Comparison of ENCODE assay signal across 36 cellular contexts in the genomic region with DNA sequence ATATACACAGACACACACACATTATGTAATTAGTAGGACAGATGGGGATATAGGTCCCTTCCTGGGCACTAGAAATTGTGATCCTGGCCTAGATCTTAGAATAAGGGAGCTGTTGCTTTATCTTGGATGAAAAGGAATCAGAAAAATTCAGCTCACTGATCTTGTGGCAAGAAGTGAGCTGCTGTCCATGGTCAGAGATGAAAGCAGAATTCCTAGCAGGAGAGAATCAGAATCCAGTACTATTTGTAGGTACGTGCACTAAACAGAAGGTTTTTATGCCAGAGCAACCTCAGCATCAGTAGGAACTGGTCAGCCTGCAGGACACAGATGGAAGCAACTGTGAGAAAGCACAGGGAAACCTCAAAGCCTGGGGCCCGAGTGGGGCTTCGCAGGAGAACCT.
"Had no signal": no experiment of that assay in that cellular context is flagged by ENCODE, and none has a peak within 500 bp of the region (broad histone marks: within the 10 kb centered on the region; RNA-seq: fewer than 3 reads in every experiment).

No MANE protein-coding gene starts in this region.

- H3K9me3 ChIP-seq: adrenal gland had no signal

- H3K36me3 ChIP-seq: adrenal gland, cardiac muscle cell had no signal

- H3K27ac ChIP-seq: adrenal gland, cardiac muscle cell, VCaP had no signal

- H3K4me1 Mint-ChIP-seq: activated B cell treated with CpG ODN at 0.5 μM for 24 hours; activated CD4-positive, alpha-beta T cell treated with anti-CD3 and anti-CD28 coated beads, Interleukin-2, amount 10 ng/mL, durations not matched to agents 24 days and 14 days; activated naive CD8-positive, alpha-beta T cell treated with anti-CD3 and anti-CD28 coated beads for 36 hours; activated T-helper 17 cell treated with anti-CD3 and anti-CD28 coated beads, Interleukin-2, amount 50 U/mL, for 72 hours; brain; central memory CD8-positive, alpha-beta T cell had no signal

- H3K36me3 Mint-ChIP-seq: activated CD4-positive, alpha-beta memory T cell treated with anti-CD3 and anti-CD28 coated beads for 36 hours; activated naive CD8-positive, alpha-beta T cell treated with anti-CD3 and anti-CD28 coated beads for 36 hours; brain had no signal

- H3K9me3 Mint-ChIP-seq: activated CD4-positive, alpha-beta T cell treated with anti-CD3 and anti-CD28 coated beads, Interleukin-2, amount 10 ng/mL, durations not matched to agents 24 days and 14 days; activated CD8-positive, alpha-beta T cell treated with anti-CD3 and anti-CD28 coated beads for 36 hours; activated naive CD8-positive, alpha-beta T cell treated with anti-CD3 and anti-CD28 coated beads for 36 hours; activated T-helper 1 cell treated with anti-CD3 and anti-CD28 coated beads, Interleukin-12 subunit alpha, Interleukin-12 subunit beta, Interleukin-2, Interleukin-4 antibody, amounts not matched to agents 30 ng/mL and 10 ng/mL and 1 ng/mL, durations not matched to agents 14 hours and 24 hours and 36 hours had no signal

- H3K4me3 ChIP-seq: adrenal gland, cardiac muscle cell had no signal

- H3K27me3 Mint-ChIP-seq: activated B cell treated with CpG ODN at 0.5 μM for 24 hours; activated CD4-positive, alpha-beta memory T cell treated with anti-CD3 and anti-CD28 coated beads for 36 hours; activated CD4-positive, alpha-beta T cell treated with anti-CD3 and anti-CD28 coated beads, Interleukin-2, amount 10 ng/mL, durations not matched to agents 24 days and 14 days; activated CD8-positive, alpha-beta T cell treated with anti-CD3 and anti-CD28 coated beads for 36 hours; activated naive CD8-positive, alpha-beta T cell treated with anti-CD3 and anti-CD28 coated beads for 36 hours; activated T-helper 17 cell treated with anti-CD3 and anti-CD28 coated beads, Interleukin-2, amount 50 U/mL, for 72 hours; brain; central memory CD8-positive, alpha-beta T cell had no signal

- H3K27ac Mint-ChIP-seq: activated B cell treated with CpG ODN at 0.5 μM for 24 hours; activated CD4-positive, alpha-beta memory T cell treated with anti-CD3 and anti-CD28 coated beads for 36 hours; activated CD4-positive, alpha-beta T cell treated with anti-CD3 and anti-CD28 coated beads, Interleukin-2, amount 10 ng/mL, durations not matched to agents 24 days and 14 days; activated CD8-positive, alpha-beta T cell treated with anti-CD3 and anti-CD28 coated beads for 36 hours; activated naive CD4-positive, alpha-beta T cell treated with anti-CD3 and anti-CD28 coated beads for 36 hours; activated naive CD4-positive, alpha-beta T cell treated with anti-CD3 and anti-CD28 coated beads, Interleukin-2, amount 50 U/mL, for 72 hours; activated naive CD8-positive, alpha-beta T cell treated with anti-CD3 and anti-CD28 coated beads for 36 hours; activated T-cell treated with anti-CD3 and anti-CD28 coated beads, Interleukin-2, amount 50 U/mL, for 72 hours; activated T-helper 1 cell treated with anti-CD3 and anti-CD28 coated beads, Interleukin-12 subunit alpha, Interleukin-12 subunit beta, Interleukin-2, Interleukin-4 antibody, amounts not matched to agents 30 ng/mL and 10 ng/mL and 1 ng/mL, durations not matched to agents 14 hours and 24 hours and 36 hours; activated T-helper 17 cell treated with anti-CD3 and anti-CD28 coated beads, Interleukin-2, amount 50 U/mL, for 72 hours; brain; T-helper 1 cell treated with Interleukin-12 subunit alpha and Interleukin-12 subunit beta and Interleukin-4 antibody, amounts not matched to agents 30 μg/mL and 1 μg/mL, for 36 hours; T-helper 2 cell treated with Interferon-gamma antibody and Interleukin-4, amounts not matched to agents 5 μg/mL and 100 μg/mL, for 36 hours had no signal

- H3K4me3 Mint-ChIP-seq: activated B cell treated with CpG ODN at 0.5 μM for 24 hours; activated CD4-positive, alpha-beta memory T cell treated with anti-CD3 and anti-CD28 coated beads for 36 hours; activated CD4-positive, alpha-beta T cell treated with anti-CD3 and anti-CD28 coated beads, Interleukin-2, amount 10 ng/mL, durations not matched to agents 24 days and 14 days; activated CD8-positive, alpha-beta T cell treated with anti-CD3 and anti-CD28 coated beads for 36 hours; activated naive CD4-positive, alpha-beta T cell treated with anti-CD3 and anti-CD28 coated beads for 36 hours; activated naive CD8-positive, alpha-beta T cell treated with anti-CD3 and anti-CD28 coated beads for 36 hours; activated T-cell treated with anti-CD3 and anti-CD28 coated beads, Interleukin-2, amount 50 U/mL, for 4 hours; activated T-cell treated with anti-CD3 and anti-CD28 coated beads, Interleukin-2, amount 50 U/mL, for 72 hours; activated T-helper 1 cell treated with anti-CD3 and anti-CD28 coated beads, Interleukin-12 subunit alpha, Interleukin-12 subunit beta, Interleukin-2, Interleukin-4 antibody, amounts not matched to agents 30 ng/mL and 10 ng/mL and 1 ng/mL, durations not matched to agents 14 hours and 24 hours and 36 hours; activated T-helper 17 cell treated with anti-CD3 and anti-CD28 coated beads, Interleukin-2, amount 50 U/mL, for 72 hours; brain; central memory CD8-positive, alpha-beta T cell; T-helper 1 cell treated with Interleukin-12 subunit alpha and Interleukin-12 subunit beta and Interleukin-4 antibody, amounts not matched to agents 30 μg/mL and 1 μg/mL, for 36 hours; T-helper 2 cell treated with Interferon-gamma antibody and Interleukin-4, amounts not matched to agents 5 μg/mL and 100 μg/mL, for 36 hours had no signal

- DNase-seq: activated B cell treated with CpG ODN at 0.5 μM for 24 hours; activated CD4-positive, alpha-beta memory T cell treated with anti-CD3 and anti-CD28 coated beads for 36 hours; activated CD4-positive, alpha-beta T cell treated with anti-CD3 and anti-CD28 coated beads for 4 hours; activated CD4-positive, alpha-beta T cell treated with anti-CD3 and anti-CD28 coated beads, Interleukin-2, amount 10 ng/mL, durations not matched to agents 24 days and 14 days; activated CD4-positive, alpha-beta T cell treated with anti-CD3 and anti-CD28 coated beads, Interleukin-2, amount 50 U/mL, for 1 hour; activated CD4-positive, alpha-beta T cell treated with anti-CD3 and anti-CD28 coated beads, Interleukin-2, amount 50 U/mL, for 4 hours; activated CD4-positive, CD25-positive, alpha-beta regulatory T cell treated with anti-CD3 and anti-CD28 coated beads, Interleukin-2, amount 50 U/mL, for 72 hours; activated CD8-positive, alpha-beta memory T cell treated with anti-CD3 and anti-CD28 coated beads, Interleukin-2, amount 50 U/mL, for 4 hours; activated CD8-positive, alpha-beta T cell treated with anti-CD3 and anti-CD28 coated beads for 36 hours; activated effector memory CD4-positive, alpha-beta T cell treated with anti-CD3 and anti-CD28 coated beads, Interleukin-2, amount 50 U/mL, for 16 hours; activated gamma-delta T cell treated with Interleukin-2 at 50 U/mL for 16 hours; activated naive CD4-positive, alpha-beta T cell; activated naive CD4-positive, alpha-beta T cell treated with anti-CD3 and anti-CD28 coated beads for 36 hours; activated naive CD4-positive, alpha-beta T cell treated with anti-CD3 and anti-CD28 coated beads, Interleukin-2, amount 50 U/mL, for 16 hours; activated naive CD8-positive, alpha-beta T cell treated with anti-CD3 and anti-CD28 coated beads for 36 hours; activated T-cell treated with anti-CD3 and anti-CD28 coated beads for 4 hours; activated T-cell treated with anti-CD3 and anti-CD28 coated beads, Interleukin-2, amount 50 U/mL, for 1 hour; activated T-cell treated with anti-CD3 and anti-CD28 coated beads, Interleukin-2, amount 50 U/mL, for 4 hours; activated T-cell treated with anti-CD3 and anti-CD28 coated beads, Interleukin-2, amount 50 U/mL, for 72 hours; adrenal gland; amniotic stem cell; aorta; caudate nucleus; cerebellar nuclear complex; T-helper 1 cell; T-helper 2 cell; T-helper 9 cell had no signal

- H3K4me1 ChIP-seq: adrenal gland had no signal

- H3K27me3 ChIP-seq: adrenal gland, cardiac muscle cell had no signal
